21 cellular contexts compared by ENCODE assay signal in genomic region chr4:36609631-36610030, GRCh38.
"Had no signal": no experiment of that assay in that cellular context is flagged by ENCODE, and none has a peak within 500 bp of the region (broad histone marks: within the 10 kb centered on the region; RNA-seq: fewer than 3 reads in every experiment).

No MANE protein-coding gene starts in this region.

- H3K36me3 ChIP-seq: cardiac muscle cell, gastroesophageal sphincter, neutrophil, pancreas had no signal

- FAIRE-seq: islet of Langerhans, pancreas had no signal

- ATAC-seq: activated CD8-positive, alpha-beta memory T cell treated with anti-CD3 and anti-CD28 coated beads, Interleukin-2, amount 10 ng/mL, durations not matched to agents 7 days and 5 days; activated naive CD8-positive, alpha-beta T cell treated with anti-CD3 and anti-CD28 coated beads, Interleukin-2, amount 50 U/mL, for 24 hours; gastroesophageal sphincter; pancreas; psoas muscle; right cardiac atrium; stimulated activated naive B cell treated with anti-CD40 and anti-IgM and Interleukin-4, amounts not matched to agents 10 μg/mL and 1 μg/mL and 100 μg/mL, for 72 hours had no signal

- H3K9me3 ChIP-seq: neutrophil, pancreas had no signal

- H3K27ac ChIP-seq: cardiac muscle cell, gastroesophageal sphincter, neutrophil, pancreas, psoas muscle, uterus had no signal

- H3K27me3 ChIP-seq: cardiac muscle cell, gastroesophageal sphincter, neutrophil, pancreas, uterus had no signal

- H3K4me3 ChIP-seq: cardiac muscle cell, gastroesophageal sphincter, pancreas, psoas muscle, uterus had no signal

- H3K4me1 ChIP-seq: gastroesophageal sphincter, pancreas, psoas muscle, uterus had no signal

- DNase-seq: activated CD4-positive, alpha-beta memory T cell treated with anti-CD3 and anti-CD28 coated beads, Interleukin-2, amount 10 ng/mL, durations not matched to agents 7 days and 5 days; activated CD4-positive, alpha-beta T cell treated with anti-CD3 and anti-CD28 coated beads, Interleukin-2, amount 10 ng/mL, durations not matched to agents 24 days and 14 days; activated CD8-positive, alpha-beta memory T cell treated with anti-CD3 and anti-CD28 coated beads, Interleukin-2, amount 10 ng/mL, durations not matched to agents 7 days and 5 days; activated gamma-delta T cell; activated naive CD4-positive, alpha-beta T cell treated with anti-CD3 and anti-CD28 coated beads, Interleukin-2, amount 50 U/mL, for 16 hours; activated naive CD8-positive, alpha-beta T cell treated with anti-CD3 and anti-CD28 coated beads, Interleukin-2, amount 50 U/mL, for 24 hours; activated T-cell treated with anti-CD3 and anti-CD28 coated beads for 4 hours; cortex of kidney; endodermal cell; head of caudate nucleus; pancreas; psoas muscle; right cardiac atrium; stimulated activated CD4-positive, alpha-beta T cell treated with anti-CD3 and anti-CD28 coated beads, Interleukin-2, amount 100 ng/mL, for 24 hours; stimulated activated naive B cell treated with anti-CD40 and anti-IgM and Interleukin-4, amounts not matched to agents 10 μg/mL and 1 μg/mL and 100 μg/mL, for 72 hours; trophoblast cell; uterus had no signal
